ENCODE assay signal across 23 cellular contexts in genomic region chr3:191336833-191337232, GRCh38. TPM values are rescaled to one million over a fixed set of nuclear protein-coding genes. Genes with fewer than 3 reads are reported as not detected.
DNase-seq lines count a peak whose midpoint lies in the region; ATAC-seq and TF ChIP-seq lines count a peak whose summit lies in the region.
"Had no signal": no experiment of that assay in that cellular context is flagged by ENCODE, and none has a peak within 500 bp of the region (broad histone marks: within the 10 kb centered on the region; RNA-seq: fewer than 3 reads in every experiment).

No MANE protein-coding gene starts in this region.

- no peak overlapping the region for H3K4me3 ChIP-seq in osteoblast (ENCODE audit: insufficient read depth, low read length)
- H3K4me3 ChIP-seq in MG63: no peak overlapping the region
- no peak overlapping the region for H3K4me3 ChIP-seq in suprapubic skin
- no peak overlapping the region for H3K4me3 ChIP-seq in naive thymus-derived CD4-positive, alpha-beta T cell (ENCODE audit: low read length)
- H3K4me3 ChIP-seq: esophagus muscularis mucosa, left lung, skin epidermis, tibial nerve had no signal

- no peaks in the 10 kb centered on the region for H3K36me3 ChIP-seq in osteoblast (ENCODE audit: insufficient read depth, low read length)
- H3K36me3 ChIP-seq in MG63: no peaks in the 10 kb centered on the region
- no peaks in the 10 kb centered on the region for H3K36me3 ChIP-seq in suprapubic skin
- no peaks in the 10 kb centered on the region for H3K36me3 ChIP-seq in naive thymus-derived CD4-positive, alpha-beta T cell (ENCODE audit: control insufficient read depth in 2 of 3, insufficient read depth in 3 of 3, low read length in 3 of 3)
- H3K36me3 ChIP-seq: BE2C, esophagus muscularis mucosa, left lung, tibial nerve had no signal

- H3K27me3 Mint-ChIP-seq in naive thymus-derived CD4-positive, alpha-beta T cell: peaks cover 0 to 5% (median 2%) of the 10 kb centered on the region in 5 donors
- H3K27me3 Mint-ChIP-seq: central memory CD8-positive, alpha-beta T cell had no signal

- H3K4me1 ChIP-seq in osteoblast (ENCODE audit: insufficient read depth, low read length) (peaks cover 36% of the 10 kb centered on the region), suprapubic skin (peaks cover 46% of the 10 kb centered on the region)
- H3K4me1 ChIP-seq in naive thymus-derived CD4-positive, alpha-beta T cell (ENCODE audit: control insufficient read depth in 2 of 2, insufficient read depth in 2 of 2, low read length in 2 of 2): no peaks in the 10 kb centered on the region
- H3K4me1 ChIP-seq: BE2C had no signal

- H4K20me1 ChIP-seq in osteoblast (ENCODE audit: insufficient read depth, low read length): no peaks in the 10 kb centered on the region

- TF ChIP-seq CTCF in osteoblast (IDR thresholded peaks at IDR 0.05; ENCODE audit: extremely low read depth, low read depth, low read length) (no peak), suprapubic skin (IDR thresholded peaks at IDR 0.05) (no peak)

- H3K4me3 Mint-ChIP-seq in naive thymus-derived CD4-positive, alpha-beta T cell: no peak overlapping the region
- H3K4me3 Mint-ChIP-seq: central memory CD8-positive, alpha-beta T cell had no signal

- no peak overlapping the region for H2AFZ ChIP-seq in osteoblast (ENCODE audit: low read length)

- CTCF ChIA-PET in naive thymus-derived CD4-positive, alpha-beta T cell (lab: Charles Lee): interaction anchor here (0.7 to 0.9 kb wide), 2 partner anchors 9 to 32 kb away, joined by 3 read pairs; no protein-coding TSS in a partner anchor

- H3K4me2 ChIP-seq in osteoblast (ENCODE audit: insufficient read depth, low read length): no peak overlapping the region

- TF ChIP-seq POLR2A in suprapubic skin (IDR thresholded peaks at IDR 0.05): no peak

- 61% methylated on average over 2 of the region's 2 CpGs for WGBS in suprapubic skin

- no peak overlapping the region for H3K27ac Mint-ChIP-seq in naive thymus-derived CD4-positive, alpha-beta T cell

- H3K27me3 ChIP-seq in osteoblast (ENCODE audit: insufficient read depth, low read length): no peaks in the 10 kb centered on the region
- no peaks in the 10 kb centered on the region for H3K27me3 ChIP-seq in MG63
- H3K27me3 ChIP-seq in suprapubic skin: no peaks in the 10 kb centered on the region
- no peaks in the 10 kb centered on the region for H3K27me3 ChIP-seq in naive thymus-derived CD4-positive, alpha-beta T cell (ENCODE audit: control insufficient read depth in 2 of 2, insufficient read depth in 2 of 2, low read length in 2 of 2)
- H3K27me3 ChIP-seq: BE2C, esophagus muscularis mucosa, left lung, tibial nerve had no signal

- H3K4me1 Mint-ChIP-seq in naive thymus-derived CD4-positive, alpha-beta T cell: peaks cover 0 to 4% (median 0%) of the 10 kb centered on the region in 7 donors
- H3K4me1 Mint-ChIP-seq: central memory CD8-positive, alpha-beta T cell had no signal

- H3K9me3 ChIP-seq in osteoblast (ENCODE audit: low read depth, low read length) (no peaks in the 10 kb centered on the region), MG63 (no peaks in the 10 kb centered on the region), suprapubic skin (no peaks in the 10 kb centered on the region)
- H3K9me3 ChIP-seq in naive thymus-derived CD4-positive, alpha-beta T cell (ENCODE audit: control insufficient read depth in 2 of 3, low read length in 3 of 3): no peaks in the 10 kb centered on the region
- H3K9me3 ChIP-seq: BE2C, esophagus muscularis mucosa, left lung, tibial nerve had no signal

- POLR2A ChIA-PET in naive thymus-derived CD4-positive, alpha-beta T cell (lab: Charles Lee): no interaction called here

- ATAC-seq in GM18873 (IDR thresholded peaks at IDR 0.05; ENCODE audit: low FRiP score, unreplicated experiment): peak; percentile 40
- ATAC-seq in GM21619 (IDR thresholded peaks at IDR 0.05; ENCODE audit: unreplicated experiment): peak; percentile 32
- ATAC-seq in HG03571 (IDR thresholded peaks at IDR 0.05; ENCODE audit: unreplicated experiment): peak; percentile 32
- ATAC-seq in naive thymus-derived CD4-positive, alpha-beta T cell: no peak
- ATAC-seq: left lung had no signal

- peaks cover 0 to 5% (median 0%) of the 10 kb centered on the region in 11 donors for H3K9me3 Mint-ChIP-seq in naive thymus-derived CD4-positive, alpha-beta T cell
- H3K9me3 Mint-ChIP-seq: central memory CD8-positive, alpha-beta T cell had no signal

- intact Hi-C loops in naive thymus-derived CD4-positive, alpha-beta T cell (cut with micrococcal nuclease): loop anchor here in 1 of 2 donors (1.0 kb wide), 1 partner anchor 9 kb away; no protein-coding TSS in a partner anchor

- H3K79me2 ChIP-seq in osteoblast (ENCODE audit: insufficient read depth, low read length): peaks cover 98% of the 10 kb centered on the region

- TF ChIP-seq EP300 in suprapubic skin (IDR thresholded peaks at IDR 0.05): no peak

- H3K27ac ChIP-seq in osteoblast (ENCODE audit: low read depth, low read length) (peak overlapping the region; percentile 20), suprapubic skin (no peak overlapping the region)
- H3K27ac ChIP-seq in naive thymus-derived CD4-positive, alpha-beta T cell (ENCODE audit: low read depth, low read length): no peak overlapping the region
- H3K27ac ChIP-seq: esophagus muscularis mucosa, left lung, tibial nerve had no signal

- H3K36me3 Mint-ChIP-seq in naive thymus-derived CD4-positive, alpha-beta T cell: no peaks in the 10 kb centered on the region

- DNase-seq in osteoblast (ENCODE audit: insufficient read length, low spot score, missing footprints) (no peak), MG63 (no peak), suprapubic skin (ENCODE audit: low spot score in 2 of 2) (no peak), nucleus accumbens (lab: John Stamatoyannopoulos, UW) (no peak)
- DNase-seq in naive thymus-derived CD4-positive, alpha-beta T cell: no peak
- DNase-seq: activated CD4-positive, CD25-positive, alpha-beta regulatory T cell; activated gamma-delta T cell treated with Interleukin-2 at 50 U/mL for 16 hours; BE2C; effector CD4-positive, alpha-beta T cell; left lung; NCI-H187; NCI-H446; SHP77 treated with DMSO at 0.1 percent for 48 hours; stimulated activated CD4-positive, alpha-beta T cell treated with anti-CD3 and anti-CD28 coated beads, Interleukin-4, amount 100 ng/mL, for 4 hours; stimulated activated CD8-positive, alpha-beta memory T cell treated with anti-CD3 and anti-CD28 coated beads, Interleukin-4, amount 100 ng/mL, for 48 hours had no signal

RNA-seq across cellular contexts. Expression of gene UTS2B, which starts 6.5 kb away (rescaled TPM):
- 0.59 and 1.1 TPM in 2 replicates for total RNA-seq in osteoblast
- total RNA-seq in MG63 (2014; rRNA removed; shearing (Covaris generic); ENCODE audit: low replicate concordance): not detected in 2 replicates
- 1 to 10 TPM in 1 of 4 donors, not detected in 3; 1.0 TPM for total RNA-seq in suprapubic skin
- total RNA-seq in naive thymus-derived CD4-positive, alpha-beta T cell: under 1 TPM in 1 of 5 experiments, not detected in 4; 0.34 TPM
- not detected for polyA plus RNA-seq in naive thymus-derived CD4-positive, alpha-beta T cell
- total RNA-seq: T-helper 2 cell treated with Interferon-gamma antibody and Interleukin-4, amounts not matched to agents 100 ng/mL and 5 ng/mL, for 36 hours had no signal

RNA-seq across cellular contexts. Expression of gene CCDC50, which starts 7.6 kb away (rescaled TPM):
- 74.8 and 78.2 TPM in 2 replicates for total RNA-seq in osteoblast
- total RNA-seq in MG63 (2014; rRNA removed; shearing (Covaris generic); ENCODE audit: low replicate concordance): 65.4 and 93.9 TPM in 2 replicates
- 10 to 100 TPM; 34.9 to 67.7 (median 42.4) TPM for total RNA-seq in suprapubic skin
- total RNA-seq in naive thymus-derived CD4-positive, alpha-beta T cell: 10 to 100 TPM in 2 of 5 experiments, 1 to 10 TPM in 2, under 1 TPM in 1; 0.92 to 17.9 (median 6.2) TPM
- 1 to 10 TPM in 1 of 2 donors, under 1 TPM in 1; 0.92 to 1.5 TPM for polyA plus RNA-seq in naive thymus-derived CD4-positive, alpha-beta T cell
